ENCODE assay signal across 35 cellular contexts in genomic region chr21:31550070-31550469, GRCh38.
DNase-seq lines count a peak whose midpoint lies in the region; ATAC-seq, FAIRE-seq and TF ChIP-seq lines count a peak whose summit lies in the region.
"Had no signal": no experiment of that assay in that cellular context is flagged by ENCODE, and none has a peak within 500 bp of the region (broad histone marks: within the 10 kb centered on the region; RNA-seq: fewer than 3 reads in every experiment).

No MANE protein-coding gene starts in this region.

- peaks cover 64% of the 10 kb centered on the region for H3K4me1 Mint-ChIP-seq in neural crest cell

- H3K9me3 ChIP-seq in HepG2 (ENCODE audit: low read length) (no peaks in the 10 kb centered on the region), right lobe of liver (no peaks in the 10 kb centered on the region), HEK293 (ENCODE audit: control insufficient read depth, insufficient read depth, low read depth, low read length) (no peaks in the 10 kb centered on the region)
- H3K9me3 ChIP-seq: A549, BE2C, Caco-2 had no signal

- ATAC-seq in HepG2 = no peak
- no peak for ATAC-seq in right lobe of liver
- ATAC-seq: A549; CD8-positive, alpha-beta T cell had no signal

- no peak for TF ChIP-seq RAD21 in HepG2 (CRISPR knock-in tag; IDR thresholded peaks at IDR 0.05)

- intact Hi-C loops in HepG2 (cut with micrococcal nuclease; ENCODE audit: unreplicated experiment) = no loop called here
- intact Hi-C loops in right lobe of liver (cut with DNase I) = no loop called here

- 33% methylated on average over 7 of the region's 7 CpGs for WGBS in HepG2 (ENCODE audit: low lambda C conversion rate)
- WGBS in right lobe of liver (ENCODE audit: insufficient coverage, low coverage, low lambda C conversion rate, missing lambda C conversion rate) = 81% methylated on average over 5 of the region's 7 CpGs

- H3K27me3 Mint-ChIP-seq in neural crest cell (ENCODE audit: low read depth) = no peaks in the 10 kb centered on the region
- H3K27me3 Mint-ChIP-seq: CD4-positive, alpha-beta T cell had no signal

- H3K4me1 ChIP-seq in HepG2 (ENCODE audit: insufficient read depth, low read length) (no peaks in the 10 kb centered on the region), right lobe of liver (no peaks in the 10 kb centered on the region), HEK293 (ENCODE audit: control insufficient read depth, insufficient read depth, low read length) (peaks cover 29% of the 10 kb centered on the region)
- H3K4me1 ChIP-seq: Caco-2 had no signal

- H3K36me3 Mint-ChIP-seq in neural crest cell (ENCODE audit: low read depth) = peaks cover 5% of the 10 kb centered on the region
- H3K36me3 Mint-ChIP-seq: CD14-positive monocyte; CD4-positive, alpha-beta memory T cell; CD4-positive, CD25-positive, alpha-beta regulatory T cell; CD8-positive, alpha-beta memory T cell; CD8-positive, alpha-beta T cell had no signal

- in situ Hi-C loops in HepG2 (cut with HindIII; ENCODE audit: extremely low pct_ligation_motif_present, low pct_unique_long_range_greater_than_20kb) = no loop called here

- H2AFZ ChIP-seq in HepG2 (ENCODE audit: low read length) = no peak overlapping the region

- POLR2A ChIA-PET in HepG2 (lab: Yijun Ruan, JAX) (no interaction called here), HEK293 (lab: Yijun Ruan, JAX) (interaction anchor here (0.6 kb wide), 1 partner anchor 17 kb away, joined by 3 read pairs; no protein-coding TSS in a partner anchor)

- DNase-seq in HepG2 (ENCODE audit: low spot score) (no peak), right lobe of liver (no peak), neural crest cell (ENCODE audit: low read depth, low spot score) (no peak), foreskin melanocyte (no peak)
- DNase-seq in stimulated activated CD4-positive, alpha-beta T cell treated with anti-CD3 and anti-CD28 coated beads, Interleukin-4, amount 100 ng/mL, for 24 hours = no peak
- DNase-seq: 8988T; ACHN; AML-193; BE2C; C1 segment of cervical spinal cord; Caco-2; Calu3; CD4-positive, alpha-beta memory T cell; CD4-positive, alpha-beta T cell; CD4-positive, CD25-positive, alpha-beta regulatory T cell; CD8-positive, alpha-beta memory T cell; CD8-positive, alpha-beta T cell; COR-L47; DMS 273 treated with DMSO at 0.1 percent for 48 hours; DMS153; DMS53; DMS79; DMS79 treated with DMSO at 0.1 percent for 48 hours; DND-41; EL had no signal

- no peaks in the 10 kb centered on the region for H4K20me1 ChIP-seq in HepG2 (ENCODE audit: insufficient read depth, low read length)

- no peaks in the 10 kb centered on the region for H3K79me2 ChIP-seq in HepG2 (ENCODE audit: insufficient read depth, low read length)

- H3K4me3 Mint-ChIP-seq in neural crest cell = peak overlapping the region; percentile 12
- H3K4me3 Mint-ChIP-seq: B cell; CD14-positive monocyte; CD4-positive, alpha-beta memory T cell; CD4-positive, alpha-beta T cell; CD8-positive, alpha-beta memory T cell; CD8-positive, alpha-beta T cell had no signal

- no peak for TF ChIP-seq CTCF in HepG2 (CRISPR knock-in tag; IDR thresholded peaks at IDR 0.05)
- TF ChIP-seq CTCF in right lobe of liver (IDR thresholded peaks at IDR 0.05) = no peak
- TF ChIP-seq CTCF in HEK293 (tag by site-specific recombination; IDR thresholded peaks at IDR 0.05) = no peak
- TF ChIP-seq CTCF in neural crest cell (conservative IDR thresholded peaks at IDR 0.05) = no peak

- no peak overlapping the region for H3K4me2 ChIP-seq in HepG2 (ENCODE audit: low read depth, low read length)
- H3K4me2 ChIP-seq: A549; BLaER1; BLaER1 treated with 17β-estradiol and CSF1 and Interleukin-3, amounts not matched to agents 10 nM and 100 nM had no signal

- FAIRE-seq in HepG2 (lab: Jason Lieb, UNC) = no peak
- FAIRE-seq: A204.1, A549, D721Med had no signal

- TF ChIP-seq EP300 in HepG2 (IDR thresholded peaks at IDR 0.05; ENCODE audit: low read depth in 2 of 2, low read length in 2 of 2) = no peak
- no peak for TF ChIP-seq EP300 in HepG2 (CRISPR knock-in tag; IDR thresholded peaks at IDR 0.05; ENCODE audit: borderline replicate concordance)

- no peaks in the 10 kb centered on the region for H3K9me3 Mint-ChIP-seq in neural crest cell
- H3K9me3 Mint-ChIP-seq: CD14-positive monocyte; CD4-positive, alpha-beta T cell; CD4-positive, CD25-positive, alpha-beta regulatory T cell; CD8-positive, alpha-beta memory T cell; CD8-positive, alpha-beta T cell had no signal

- H3K9ac ChIP-seq in HepG2 (ENCODE audit: insufficient read depth, low read depth, low read length) = no peak overlapping the region
- H3K9ac ChIP-seq: BLaER1; BLaER1 treated with 17β-estradiol and CSF1 and Interleukin-3, amounts not matched to agents 10 nM and 100 nM had no signal

- H3K36me3 ChIP-seq in HepG2 (replicated peaks in 1 of 2; ENCODE audit: control insufficient read depth in 1 of 2, insufficient read depth in 2 of 2, low read length in 2 of 2) (no peaks in the 10 kb centered on the region), right lobe of liver (no peaks in the 10 kb centered on the region), HEK293 (ENCODE audit: control insufficient read depth in 2 of 2, insufficient read depth in 1 of 2, low read length in 2 of 2) (peaks cover 0 to 5% of the 10 kb centered on the region in 2 experiments; a peak in 1 of 3 replicates)
- H3K36me3 ChIP-seq: BE2C had no signal

- CTCF ChIA-PET in HepG2 (lab: Yijun Ruan, JAX; ENCODE audit: low intra/inter-chr PET ratio, low total read pairs) = no interaction called here
- CTCF ChIA-PET in HEK293 (lab: Yijun Ruan, JAX) = no interaction called here

- no TSS peak for BruUV-seq in HepG2 (replicated peaks; lab: Mats Ljungman, UMichigan)

- H3K27ac Mint-ChIP-seq in neural crest cell (ENCODE audit: unreplicated experiment) = no peak overlapping the region
- H3K27ac Mint-ChIP-seq: B cell; CD14-positive monocyte; CD4-positive, alpha-beta memory T cell; CD4-positive, alpha-beta T cell; CD4-positive, CD25-positive, alpha-beta regulatory T cell; CD8-positive, alpha-beta memory T cell; CD8-positive, alpha-beta T cell had no signal

- no peak for TF ChIP-seq POLR2A in HepG2 (IDR thresholded peaks at IDR 0.05; ENCODE audit: insufficient read depth in 1 of 2, low read depth in 2 of 2, low read length in 2 of 2)
- no peak for TF ChIP-seq POLR2A in right lobe of liver (IDR thresholded peaks at IDR 0.05)

- H3K27ac ChIP-seq in HepG2 (ENCODE audit: extremely low read length, insufficient read depth, low read length) = no peak overlapping the region
- H3K27ac ChIP-seq in right lobe of liver = no peak overlapping the region
- H3K27ac ChIP-seq in HEK293 (ENCODE audit: extremely low read depth, low read depth, low read length) = no peak overlapping the region
- H3K27ac ChIP-seq: 22Rv1; A549; BLaER1; BLaER1 treated with 17β-estradiol and CSF1 and Interleukin-3, amounts not matched to agents 10 nM and 100 nM; C4-2B had no signal

- H3K27me3 ChIP-seq in HepG2 (ENCODE audit: control insufficient read depth in 1 of 2, insufficient read depth in 2 of 2, low read length in 2 of 2) (no peaks in the 10 kb centered on the region; a peak in 2 of 5 replicates), right lobe of liver (no peaks in the 10 kb centered on the region)
- H3K27me3 ChIP-seq: BE2C; BLaER1; BLaER1 treated with 17β-estradiol and CSF1 and Interleukin-3, amounts not matched to agents 10 nM and 100 nM had no signal

- H3K4me3 ChIP-seq in HepG2 (replicated peaks in 1 of 3; ENCODE audit: insufficient read depth in 1 of 3, low read depth in 2 of 3, low read length in 3 of 3) (no peak overlapping the region), right lobe of liver (no peak overlapping the region), HEK293 (ENCODE audit: low read depth, low read length) (no peak overlapping the region)
- H3K4me3 ChIP-seq: A549; BLaER1; BLaER1 treated with 17β-estradiol and CSF1 and Interleukin-3, amounts not matched to agents 10 nM and 100 nM had no signal

TF ChIP-seq in HepG2, 621 proteins besides CTCF, POLR2A, EP300 and RAD21 (continues in another document):
- no peak for TF ChIP-seq KLF11 (CRISPR knock-in tag; IDR thresholded peaks at IDR 0.05)
- no peak for TF ChIP-seq ZSCAN22 (CRISPR knock-in tag; IDR thresholded peaks at IDR 0.05)

TF ChIP-seq in HEK293, 187 proteins besides CTCF, POLR2A, EP300 and RAD21:
- TF ChIP-seq ZNF580 (tag by site-specific recombination; IDR thresholded peaks at IDR 0.05) (peak; percentile 74; the same call in 1 of the 2 replicates), ZNF175 (tag by site-specific recombination; IDR thresholded peaks at IDR 0.05) (no peak), ZNF146 (tag by site-specific recombination; IDR thresholded peaks at IDR 0.05) (peak; percentile 95)

Comparison
In these comparisons a context has a peak if more than half of its experiments do, and no peak if none do; other contexts are left out.
1. Of the 63 proteins assayed by ChIP-seq in both HepG2 and HEK293: peak only in HepG2: none; only in HEK293: ZNF580; in both: none; in neither: 62.